In genomic region chr16:24568392-24568791, GRCh38 we compare ENCODE assay signal across 10 cellular contexts. TPM values are rescaled to one million over a fixed set of nuclear protein-coding genes. Genes with fewer than 3 reads are reported as not detected.
A peak's percentile ranks its signal among the peaks of the same experiment; 100 is the strongest.
DNase-seq lines count a peak whose midpoint lies in the region; TF ChIP-seq lines count a peak whose summit lies in the region.
"Had no signal": no experiment of that assay in that cellular context is flagged by ENCODE, and none has a peak within 500 bp of the region (broad histone marks: within the 10 kb centered on the region; RNA-seq: fewer than 3 reads in every experiment).

No MANE protein-coding gene starts in this region.

- H3K4me1 ChIP-seq in OCI-LY1 (ENCODE audit: insufficient read depth, low read length, severe bottlenecking) (no peaks in the 10 kb centered on the region), endodermal cell (ENCODE audit: control insufficient read depth, insufficient read depth, low read length) (no peaks in the 10 kb centered on the region)

- DNase-seq in NCI-H1105 treated with DMSO at 0.1 percent for 48 hours (lab: John Stamatoyannopoulos, UW), result peak; percentile 8
- DNase-seq in NCI-H1105 (lab: John Stamatoyannopoulos, UW), result no peak
- no peak for DNase-seq in endodermal cell
- peak; percentile 34 for DNase-seq in renal cortical epithelial cell (ENCODE audit: low read depth)
- no peak for DNase-seq in activated naive CD4-positive, alpha-beta T cell treated with anti-CD3 and anti-CD28 coated beads, Interleukin-2, amount 10 ng/mL, durations not matched to agents 7 days and 5 days
- no peak for DNase-seq in SKM-1 (lab: John Stamatoyannopoulos, UW; ENCODE audit: unreplicated experiment)
- no peak for DNase-seq in GM10266 (ENCODE audit: extremely low spot score)
- DNase-seq: stimulated activated CD4-positive, alpha-beta T cell treated with anti-CD3 and anti-CD28 coated beads, Interleukin-4, amount 100 ng/mL, for 4 hours had no signal

- H3K27ac Mint-ChIP-seq in endodermal cell, result no peak overlapping the region
- no peak overlapping the region for H3K27ac Mint-ChIP-seq in activated naive CD4-positive, alpha-beta T cell treated with anti-CD3 and anti-CD28 coated beads, Interleukin-2, amount 10 ng/mL, durations not matched to agents 7 days and 5 days
- H3K27ac Mint-ChIP-seq: dendritic cell treated with granulocyte-macrophage colony-stimulating factor and Interleukin-4, amounts not matched to agents 40 ng/mL and 50 ng/mL, for 4 days had no signal

- peaks cover 2% of the 10 kb centered on the region for H3K4me1 Mint-ChIP-seq in endodermal cell
- peaks cover 6% of the 10 kb centered on the region for H3K4me1 Mint-ChIP-seq in activated naive CD4-positive, alpha-beta T cell treated with anti-CD3 and anti-CD28 coated beads, Interleukin-2, amount 10 ng/mL, durations not matched to agents 7 days and 5 days

- H3K36me3 ChIP-seq in OCI-LY1 (ENCODE audit: insufficient read depth, low read length) (peaks cover 95% of the 10 kb centered on the region), endodermal cell (ENCODE audit: control insufficient read depth, insufficient read depth, low read length) (peaks cover 98% of the 10 kb centered on the region)

- H3K4me2 ChIP-seq in OCI-LY1 (ENCODE audit: low read length), result no peak overlapping the region

- no peak overlapping the region for H3K4me3 ChIP-seq in OCI-LY1 (ENCODE audit: low read depth, low read length, poor library complexity, severe bottlenecking)
- H3K4me3 ChIP-seq in endodermal cell (ENCODE audit: low read length), result no peak overlapping the region

- H3K9me2 ChIP-seq in OCI-LY1 (ENCODE audit: low read depth, low read length), result no peaks in the 10 kb centered on the region

- H3K27me3 ChIP-seq in OCI-LY1 (ENCODE audit: insufficient read depth, low read length), result no peaks in the 10 kb centered on the region
- H3K27me3 ChIP-seq in endodermal cell (ENCODE audit: control insufficient read depth, insufficient read depth, low read length, poor library complexity, severe bottlenecking), result no peaks in the 10 kb centered on the region

- 86 to 90% methylated on average over 2 to 4 of the region's 4 CpGs for WGBS in endodermal cell (ENCODE audit: insufficient coverage in 1 of 2, insufficient read length in 1 of 2), 2 experiments

- peaks cover 2% of the 10 kb centered on the region; the same call in 1 of the 2 replicates for H3K9me3 ChIP-seq in OCI-LY1 (ENCODE audit: low read length)
- H3K9me3 ChIP-seq in endodermal cell (ENCODE audit: control insufficient read depth, low read length), result peaks cover 51% of the 10 kb centered on the region

- H2AFZ ChIP-seq in OCI-LY1 (ENCODE audit: low read length), result no peak overlapping the region

- no peak overlapping the region for H3K4me3 Mint-ChIP-seq in endodermal cell
- H3K4me3 Mint-ChIP-seq in activated naive CD4-positive, alpha-beta T cell treated with anti-CD3 and anti-CD28 coated beads, Interleukin-2, amount 10 ng/mL, durations not matched to agents 7 days and 5 days, result no peak overlapping the region
- H3K4me3 Mint-ChIP-seq: dendritic cell treated with granulocyte-macrophage colony-stimulating factor and Interleukin-4, amounts not matched to agents 40 ng/mL and 50 ng/mL, for 4 days had no signal

- H3K27ac ChIP-seq in OCI-LY1 (ENCODE audit: low read depth, low read length, poor library complexity, severe bottlenecking) (no peak overlapping the region), endodermal cell (ENCODE audit: low read depth, low read length) (no peak overlapping the region)

- H4K20me1 ChIP-seq in OCI-LY1 (ENCODE audit: insufficient read depth, low read length), result no peaks in the 10 kb centered on the region

- peaks cover 30% of the 10 kb centered on the region for H3K9me3 Mint-ChIP-seq in endodermal cell
- H3K9me3 Mint-ChIP-seq in activated naive CD4-positive, alpha-beta T cell treated with anti-CD3 and anti-CD28 coated beads, Interleukin-2, amount 10 ng/mL, durations not matched to agents 7 days and 5 days, result peaks cover 3% of the 10 kb centered on the region

- H3K36me3 Mint-ChIP-seq in endodermal cell (ENCODE audit: low read depth), result peaks cover 91% of the 10 kb centered on the region
- peaks cover 67% of the 10 kb centered on the region for H3K36me3 Mint-ChIP-seq in activated naive CD4-positive, alpha-beta T cell treated with anti-CD3 and anti-CD28 coated beads, Interleukin-2, amount 10 ng/mL, durations not matched to agents 7 days and 5 days

- no peak overlapping the region for H3K9ac ChIP-seq in OCI-LY1 (ENCODE audit: low read length)
- H3K9ac ChIP-seq in endodermal cell (ENCODE audit: extremely low read depth, low read length, poor library complexity, severe bottlenecking), result no peak overlapping the region

- peak; percentile 21; the same call in 1 of the 2 replicates for TF ChIP-seq CTCF in OCI-LY1 (IDR thresholded peaks at IDR 0.05; ENCODE audit: low read length)
- TF ChIP-seq CTCF in endodermal cell (conservative IDR thresholded peaks at IDR 0.05), result peak; percentile 42
- TF ChIP-seq CTCF in GM10266 (IDR thresholded peaks at IDR 0.05; ENCODE audit: control insufficient read depth, insufficient read depth, low read depth, missing control alignments), result no peak

- no peaks in the 10 kb centered on the region for H3K27me3 Mint-ChIP-seq in endodermal cell (ENCODE audit: insufficient read depth)
- H3K27me3 Mint-ChIP-seq in activated naive CD4-positive, alpha-beta T cell treated with anti-CD3 and anti-CD28 coated beads, Interleukin-2, amount 10 ng/mL, durations not matched to agents 7 days and 5 days, result no peaks in the 10 kb centered on the region
- H3K27me3 Mint-ChIP-seq: dendritic cell treated with granulocyte-macrophage colony-stimulating factor and Interleukin-4, amounts not matched to agents 40 ng/mL and 50 ng/mL, for 4 days had no signal

- no peaks in the 10 kb centered on the region for H3K79me2 ChIP-seq in OCI-LY1 (ENCODE audit: insufficient read depth, low read length)

- CTCF ChIA-PET in activated naive CD4-positive, alpha-beta T cell treated with anti-CD3 and anti-CD28 coated beads, Interleukin-2, amount 10 ng/mL, durations not matched to agents 7 days and 5 days (lab: Charles Lee), result interaction anchor here (1.2 kb wide), 1 partner anchor 26 kb away, joined by 3 read pairs; no protein-coding TSS in a partner anchor

- no peaks in the 10 kb centered on the region for H3F3A ChIP-seq in OCI-LY1 (ENCODE audit: insufficient read depth, low read length)

RNA-seq across cellular contexts. Expression of gene RBBP6, which starts 29.0 kb away (rescaled TPM):
- 10 to 100 TPM; 70.3 to 76.6 TPM for total RNA-seq in endodermal cell
- polyA plus RNA-seq in endodermal cell (2013, experiment 1 of 2), result 67.2 TPM
- polyA plus RNA-seq in endodermal cell (2013, experiment 2 of 2), result 73.7 TPM
- 7.5 and 35.2 TPM in 2 replicates for total RNA-seq in renal cortical epithelial cell

Comparison
In these comparisons a context has a peak if more than half of its experiments do, and no peak if none do; other contexts are left out.
1. DNase-seq: peak in NCI-H1105 treated with DMSO at 0.1 percent for 48 hours (single experiment) and renal cortical epithelial cell (single experiment); none in NCI-H1105 (single experiment), endodermal cell (single experiment), activated naive CD4-positive, alpha-beta T cell treated with anti-CD3 and anti-CD28 coated beads, Interleukin-2, amount 10 ng/mL, durations not matched to agents 7 days and 5 days (single experiment), SKM-1 (single experiment) and GM10266 (single experiment).